Comparison of ENCODE assay signal across 23 cellular contexts in the genomic region with DNA sequence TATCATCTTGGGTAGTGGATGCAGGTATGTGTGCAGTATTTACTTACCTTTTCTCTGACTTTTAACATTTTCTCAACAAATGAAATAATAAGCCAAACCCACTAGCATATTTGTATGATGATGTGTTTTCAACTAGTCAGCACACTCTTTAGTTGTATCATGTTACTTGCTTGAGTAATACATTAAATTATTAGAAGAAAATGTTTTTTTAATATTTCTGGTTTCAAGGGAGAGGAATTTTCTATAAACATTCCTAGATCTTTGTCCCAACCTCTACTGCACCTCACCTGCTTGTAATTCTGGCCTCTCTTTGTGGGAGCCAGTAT.
A peak's percentile ranks its signal among the peaks of the same experiment; 100 is the strongest.
DNase-seq lines count a peak whose midpoint lies in the region; ATAC-seq and TF ChIP-seq lines count a peak whose summit lies in the region.
"Had no signal": no experiment of that assay in that cellular context is flagged by ENCODE, and none has a peak within 500 bp of the region (broad histone marks: within the 10 kb centered on the region; RNA-seq: fewer than 3 reads in every experiment).

No MANE protein-coding gene starts in this region.

- H3K18ac ChIP-seq in IMR-90 (ENCODE audit: low read depth, low read length): no peak overlapping the region

- no peak overlapping the region for H2AK9ac ChIP-seq in IMR-90 (replicated peaks; ENCODE audit: low read depth, low read length, poor library complexity)

- H3K9ac ChIP-seq in IMR-90 (ENCODE audit: low read depth, low read length): no peak overlapping the region

- no peaks in the 10 kb centered on the region for H3K9me1 ChIP-seq in IMR-90 (ENCODE audit: insufficient read depth, low read length)

- H2BK15ac ChIP-seq in IMR-90 (ENCODE audit: low read depth, low read length): no peak overlapping the region

- no peak for TF ChIP-seq RAD21 in IMR-90 (IDR thresholded peaks at IDR 0.05; ENCODE audit: low read length)

- no peak overlapping the region for H3K4me3 Mint-ChIP-seq in Caco-2 (ENCODE audit: unreplicated experiment)
- H3K4me3 Mint-ChIP-seq: activated B cell treated with CpG ODN at 0.5 μM for 24 hours; activated CD8-positive, alpha-beta T cell treated with anti-CD3 and anti-CD28 coated beads, Interleukin-2, amount 10 ng/mL, durations not matched to agents 7 days and 5 days; activated T-cell treated with anti-CD3 and anti-CD28 coated beads, Interleukin-2, amount 50 U/mL, for 4 hours; CD4-positive, CD25-positive, alpha-beta regulatory T cell; stimulated activated naive B cell treated with anti-CD40 and anti-IgM and Interleukin-4, amounts not matched to agents 10 μg/mL and 1 μg/mL and 100 μg/mL, for 72 hours; T-helper 1 cell treated with Interleukin-12 subunit alpha and Interleukin-12 subunit beta and Interleukin-4 antibody, amounts not matched to agents 30 μg/mL and 1 μg/mL, for 36 hours had no signal

- 0 out of 2 replicates have a peak overlapping the region, but pooled peaks have one; percentile 50 for H3K14ac ChIP-seq in IMR-90 (replicated peaks; ENCODE audit: low read depth, low read length)

- peaks cover 6% of the 10 kb centered on the region for H3K9me3 Mint-ChIP-seq in Caco-2 (ENCODE audit: unreplicated experiment)
- H3K9me3 Mint-ChIP-seq: activated B cell treated with CpG ODN at 0.5 μM for 24 hours; activated naive CD4-positive, alpha-beta T cell treated with anti-CD3 and anti-CD28 coated beads, Interleukin-2, amount 50 U/mL, for 72 hours; activated T-cell treated with anti-CD3 and anti-CD28 coated beads, Interleukin-2, amount 50 U/mL, for 4 hours had no signal

- dilution Hi-C loops in IMR-90 (cut with HindIII; ENCODE audit: low sequenced_read_pairs, unreplicated experiment): no loop called here

- peak overlapping the region; percentile 50 for H2BK5ac ChIP-seq in IMR-90 (ENCODE audit: low read depth, low read length, poor library complexity, severe bottlenecking)

- DNase-seq in AG08395 (ENCODE audit: low spot score) (peak; percentile 18), IMR-90 (peak; percentile 71), brain microvascular endothelial cell (no peak), iris pigment epithelial cell (ENCODE audit: low read depth) (peak; percentile 66), amygdala (lab: John Stamatoyannopoulos, UW) (no peak), HT-29 (ENCODE audit: low spot score) (no peak), Caco-2 (no peak), GOT3 (lab: John Stamatoyannopoulos, UW) (no peak)
- DNase-seq: activated B cell treated with CpG ODN at 0.5 μM for 24 hours; activated CD8-positive, alpha-beta T cell treated with anti-CD3 and anti-CD28 coated beads, Interleukin-2, amount 10 ng/mL, durations not matched to agents 7 days and 5 days; activated T-cell treated with anti-CD3 and anti-CD28 coated beads, Interleukin-2, amount 50 U/mL, for 4 hours; caudate nucleus; CD4-positive, CD25-positive, alpha-beta regulatory T cell; DMS53; foreskin melanocyte; NCI-H2029; NCI-H524; right cardiac atrium; SHP77; stimulated activated naive B cell treated with anti-CD40 and anti-IgM and Interleukin-4, amounts not matched to agents 10 μg/mL and 1 μg/mL and 100 μg/mL, for 72 hours; thyroid gland had no signal

- no peak overlapping the region for H2BK120ac ChIP-seq in IMR-90 (ENCODE audit: low read depth, low read length)

- H3K56ac ChIP-seq in IMR-90 (ENCODE audit: extremely low read depth, insufficient read depth, low read length): no peak overlapping the region

- ATAC-seq in IMR-90 (ENCODE audit: low read depth): peak; percentile 51; the same call in 1 of the 2 replicates
- ATAC-seq: activated CD8-positive, alpha-beta T cell treated with anti-CD3 and anti-CD28 coated beads, Interleukin-2, amount 10 ng/mL, durations not matched to agents 7 days and 5 days; activated naive CD4-positive, alpha-beta T cell treated with anti-CD3 and anti-CD28 coated beads, Interleukin-2, amount 50 U/mL, for 72 hours; activated T-cell treated with anti-CD3 and anti-CD28 coated beads, Interleukin-2, amount 50 U/mL, for 4 hours; right cardiac atrium; stimulated activated naive B cell treated with anti-CD40 and anti-IgM and Interleukin-4, amounts not matched to agents 10 μg/mL and 1 μg/mL and 100 μg/mL, for 72 hours had no signal

- BruUV-seq in IMR-90 (replicated peaks; lab: Mats Ljungman, UMichigan): no TSS peak
- no TSS peak for BruUV-seq in Caco-2 (replicated peaks; lab: Mats Ljungman, UMichigan)

- CTCF ChIA-PET in IMR-90 (lab: Yijun Ruan, JAX): no interaction called here
- CTCF ChIA-PET in Caco-2 (lab: Charles Lee): no interaction called here

- H4K91ac ChIP-seq in IMR-90 (ENCODE audit: insufficient read depth, low read depth, low read length): no peak overlapping the region

- no peaks in the 10 kb centered on the region for H4K20me1 ChIP-seq in IMR-90 (ENCODE audit: insufficient read depth, low read length)

- intact Hi-C loops in IMR-90 (cut with micrococcal nuclease) (no loop called here), Caco-2 (cut with micrococcal nuclease; ENCODE audit: unreplicated experiment) (no loop called here)

- no peak overlapping the region for H4K8ac ChIP-seq in IMR-90 (ENCODE audit: low read depth in 2 of 2, low read length in 2 of 2)

- no peaks in the 10 kb centered on the region for H3K36me3 ChIP-seq in IMR-90 (ENCODE audit: control insufficient read depth, insufficient read depth, low read length)
- no peaks in the 10 kb centered on the region for H3K36me3 ChIP-seq in brain microvascular endothelial cell (replicated peaks)
- no peaks in the 10 kb centered on the region for H3K36me3 ChIP-seq in Caco-2 (ENCODE audit: control insufficient read depth, insufficient read depth, low read length)
- H3K36me3 ChIP-seq: thyroid gland had no signal

- H3K4ac ChIP-seq in IMR-90 (ENCODE audit: low read depth, low read length): no peak overlapping the region

- H3K27me3 Mint-ChIP-seq in Caco-2 (ENCODE audit: insufficient read depth, unreplicated experiment): no peaks in the 10 kb centered on the region
- H3K27me3 Mint-ChIP-seq: activated B cell treated with CpG ODN at 0.5 μM for 24 hours; CD4-positive, CD25-positive, alpha-beta regulatory T cell; stimulated activated naive B cell treated with anti-CD40 and anti-IgM and Interleukin-4, amounts not matched to agents 10 μg/mL and 1 μg/mL and 100 μg/mL, for 72 hours had no signal

- H4K5ac ChIP-seq in IMR-90 (ENCODE audit: low read depth, low read length): no peak overlapping the region

- no peaks in the 10 kb centered on the region for H3K79me1 ChIP-seq in IMR-90 (ENCODE audit: low read depth in 1 of 2, low read length in 2 of 2)

- in situ Hi-C loops in IMR-90 (cut with MboI; ENCODE audit: low sequenced_read_pairs): no loop called here
- in situ Hi-C loops in brain microvascular endothelial cell (cut with HindIII; ENCODE audit: low pct_ligation_motif_present, low sequenced_read_pairs): no loop called here

- no peaks in the 10 kb centered on the region for H3K4me1 Mint-ChIP-seq in Caco-2 (ENCODE audit: low read depth, unreplicated experiment)
- H3K4me1 Mint-ChIP-seq: activated B cell treated with CpG ODN at 0.5 μM for 24 hours; stimulated activated naive B cell treated with anti-CD40 and anti-IgM and Interleukin-4, amounts not matched to agents 10 μg/mL and 1 μg/mL and 100 μg/mL, for 72 hours had no signal

- H3K27ac ChIP-seq in IMR-90 (ENCODE audit: insufficient read depth, low read length): no peak overlapping the region
- peak overlapping the region; percentile 73 for H3K27ac ChIP-seq in brain microvascular endothelial cell
- H3K27ac ChIP-seq: thyroid gland had no signal

- H3K4me3 ChIP-seq in IMR-90 (ENCODE audit: insufficient read depth, low read depth, low read length) (no peak overlapping the region), brain microvascular endothelial cell (ENCODE audit: low read depth, low read length) (no peak overlapping the region), Caco-2 (ENCODE audit: low read depth, low read length) (no peak overlapping the region)
- H3K4me3 ChIP-seq: thyroid gland had no signal

- no peak overlapping the region for H3K23ac ChIP-seq in IMR-90 (ENCODE audit: low read depth, low read length)

- H3K36me3 Mint-ChIP-seq in Caco-2 (ENCODE audit: insufficient read depth, unreplicated experiment): no peaks in the 10 kb centered on the region
- H3K36me3 Mint-ChIP-seq: activated naive CD4-positive, alpha-beta T cell treated with anti-CD3 and anti-CD28 coated beads, Interleukin-2, amount 50 U/mL, for 72 hours; CD4-positive, CD25-positive, alpha-beta regulatory T cell had no signal

- H2AK5ac ChIP-seq in IMR-90 (ENCODE audit: low read depth, low read length): no peak overlapping the region

- TF ChIP-seq POLR2A in IMR-90 (IDR thresholded peaks at IDR 0.05; ENCODE audit: low read depth, low read length): no peak

- TF ChIP-seq CTCF in IMR-90 (conservative IDR thresholded peaks at IDR 0.05; ENCODE audit: low read depth, low read length) (no peak), brain microvascular endothelial cell (IDR thresholded peaks at IDR 0.05; ENCODE audit: low read depth, low read length, missing control alignments) (no peak), Caco-2 (IDR thresholded peaks at IDR 0.05; ENCODE audit: insufficient read depth in 1 of 2, low read depth in 1 of 2, low read length in 1 of 2, severe bottlenecking in 1 of 2, unreplicated experiment in 1 of 2) (no peak)

- H3K9me3 ChIP-seq in IMR-90 (ENCODE audit: control insufficient read depth, insufficient read depth, low read length) (no peaks in the 10 kb centered on the region), Caco-2 (no peaks in the 10 kb centered on the region)
- H3K9me3 ChIP-seq: thyroid gland had no signal

- H2BK20ac ChIP-seq in IMR-90 (ENCODE audit: low read depth, low read length): no peak overlapping the region

- no peak overlapping the region for H2AFZ ChIP-seq in IMR-90 (replicated peaks; ENCODE audit: low read length, poor library complexity)

- H3K4me2 ChIP-seq in IMR-90 (ENCODE audit: low read depth, low read length): no peak overlapping the region; the same call in 1 of the 2 replicates

- no peaks in the 10 kb centered on the region for H3K27me3 ChIP-seq in IMR-90 (ENCODE audit: control insufficient read depth, insufficient read depth, low read length)
- H3K27me3 ChIP-seq in brain microvascular endothelial cell (replicated peaks): no peaks in the 10 kb centered on the region
- no peaks in the 10 kb centered on the region for H3K27me3 ChIP-seq in Caco-2 (replicated peaks; ENCODE audit: control insufficient read depth, insufficient read depth, low read length)
- H3K27me3 ChIP-seq: thyroid gland had no signal

- H3K4me1 ChIP-seq in IMR-90 (ENCODE audit: control insufficient read depth, insufficient read depth, low read length) (no peaks in the 10 kb centered on the region; the same call in 1 of the 2 replicates), Caco-2 (no peaks in the 10 kb centered on the region)
- H3K4me1 ChIP-seq: thyroid gland had no signal

- POLR2A ChIA-PET in IMR-90 (lab: Charles Lee; ENCODE audit: unreplicated experiment) (no interaction called here), Caco-2 (lab: Charles Lee) (no interaction called here)

- no peak overlapping the region for H3K27ac Mint-ChIP-seq in Caco-2 (ENCODE audit: unreplicated experiment)
- H3K27ac Mint-ChIP-seq: activated B cell treated with CpG ODN at 0.5 μM for 24 hours; activated CD8-positive, alpha-beta T cell treated with anti-CD3 and anti-CD28 coated beads, Interleukin-2, amount 10 ng/mL, durations not matched to agents 7 days and 5 days; activated naive CD4-positive, alpha-beta T cell treated with anti-CD3 and anti-CD28 coated beads, Interleukin-2, amount 50 U/mL, for 72 hours; CD4-positive, CD25-positive, alpha-beta regulatory T cell; stimulated activated naive B cell treated with anti-CD40 and anti-IgM and Interleukin-4, amounts not matched to agents 10 μg/mL and 1 μg/mL and 100 μg/mL, for 72 hours; T-helper 1 cell treated with Interleukin-12 subunit alpha and Interleukin-12 subunit beta and Interleukin-4 antibody, amounts not matched to agents 30 μg/mL and 1 μg/mL, for 36 hours had no signal

Comparison
In these comparisons a context has a peak if more than half of its experiments do, and no peak if none do; other contexts are left out.
1. DNase-seq: peak in AG08395 (single experiment), IMR-90 (single experiment) and iris pigment epithelial cell (single experiment); none in brain microvascular endothelial cell (single experiment), amygdala (0 of 56), HT-29 (single experiment), Caco-2 (0 of 2) and GOT3 (single experiment).